In genomic region chr5:93674138-93674537, GRCh38 we compare ENCODE assay signal across 20 cellular contexts.
DNase-seq lines count a peak whose midpoint lies in the region; ATAC-seq and TF ChIP-seq lines count a peak whose summit lies in the region.
"Had no signal": no experiment of that assay in that cellular context is flagged by ENCODE, and none has a peak within 500 bp of the region (broad histone marks: within the 10 kb centered on the region; RNA-seq: fewer than 3 reads in every experiment).

No MANE protein-coding gene starts in this region.

- H2BK5ac ChIP-seq in mesenchymal stem cell (ENCODE audit: low read depth, low read length, poor library complexity, severe bottlenecking), result no peak overlapping the region

- TF ChIP-seq CTCF in BE2C (IDR thresholded peaks at IDR 0.05; ENCODE audit: low read depth, low read length) (no peak), body of pancreas (IDR thresholded peaks at IDR 0.05) (no peak), upper lobe of left lung (IDR thresholded peaks at IDR 0.05) (no peak)

- H2AK5ac ChIP-seq in mesenchymal stem cell (ENCODE audit: low read length, severe bottlenecking), result peak overlapping the region; percentile 23

- H3K14ac ChIP-seq in mesenchymal stem cell (ENCODE audit: low read length in 2 of 2), result no peak overlapping the region

- H3K27me3 Mint-ChIP-seq in effector memory CD8-positive, alpha-beta T cell, result no peaks in the 10 kb centered on the region
- H3K27me3 Mint-ChIP-seq: activated naive CD8-positive, alpha-beta T cell; naive thymus-derived CD8-positive, alpha-beta T cell had no signal

- H2AFZ ChIP-seq in mesenchymal stem cell (ENCODE audit: low read depth, low read length), result no peak overlapping the region
- H2AFZ ChIP-seq: GM23338 had no signal

- intact Hi-C loops in body of pancreas (cut with DNase I), result no loop called here

- peaks cover 3% of the 10 kb centered on the region for H3K36me3 Mint-ChIP-seq in effector memory CD8-positive, alpha-beta T cell (ENCODE audit: insufficient read depth)

- H3K9me3 ChIP-seq in BE2C, result peaks cover 2% of the 10 kb centered on the region; the same call in 1 of the 2 replicates
- H3K9me3 ChIP-seq in body of pancreas, result no peaks in the 10 kb centered on the region
- H3K9me3 ChIP-seq in mesenchymal stem cell (ENCODE audit: control insufficient read depth, low read length), result no peaks in the 10 kb centered on the region
- H3K9me3 ChIP-seq in upper lobe of left lung, result no peaks in the 10 kb centered on the region
- H3K9me3 ChIP-seq: colonic mucosa had no signal

- H3K4me3 ChIP-seq in BE2C (ENCODE audit: low read depth, low read length) (no peak overlapping the region), body of pancreas (no peak overlapping the region), mesenchymal stem cell (ENCODE audit: insufficient read depth in 1 of 2, low read depth in 1 of 2, low read length in 2 of 2) (no peak overlapping the region), upper lobe of left lung (no peak overlapping the region)
- H3K4me3 ChIP-seq: colonic mucosa, GM23338 had no signal

- no peak overlapping the region for H2BK12ac ChIP-seq in mesenchymal stem cell (ENCODE audit: low read length in 2 of 2)

- no peak overlapping the region for H3K18ac ChIP-seq in mesenchymal stem cell (ENCODE audit: low read depth in 1 of 2, low read length in 2 of 2)

- no peaks in the 10 kb centered on the region for H3K9me3 Mint-ChIP-seq in effector memory CD8-positive, alpha-beta T cell
- H3K9me3 Mint-ChIP-seq: activated T-cell treated with anti-CD3 and anti-CD28 coated beads, Interleukin-2, amount 50 U/mL, for 4 hours; GM23338; naive thymus-derived CD8-positive, alpha-beta T cell had no signal

- no peak overlapping the region for H3K4me3 Mint-ChIP-seq in effector memory CD8-positive, alpha-beta T cell
- H3K4me3 Mint-ChIP-seq: activated CD8-positive, alpha-beta T cell treated with anti-CD3 and anti-CD28 coated beads, Interleukin-2, amount 10 ng/mL, durations not matched to agents 7 days and 5 days; activated naive CD8-positive, alpha-beta T cell; activated T-cell treated with anti-CD3 and anti-CD28 coated beads, Interleukin-2, amount 50 U/mL, for 4 hours; CD14-positive monocyte; GM23338; naive thymus-derived CD8-positive, alpha-beta T cell had no signal

- WGBS in body of pancreas, 2 donors, result 10 to 24% methylated on average over 5 of the region's 5 CpGs
- WGBS in mesenchymal stem cell, result 83% methylated on average over 3 of the region's 5 CpGs
- 71 to 74% methylated on average over 5 of the region's 5 CpGs for WGBS in upper lobe of left lung, 2 donors

- no peak overlapping the region for H3K9ac ChIP-seq in mesenchymal stem cell (ENCODE audit: low read length)

- H3K4ac ChIP-seq in mesenchymal stem cell (ENCODE audit: low read depth in 1 of 2, low read length in 2 of 2), result no peak overlapping the region

- DNase-seq in BE2C, result peak; percentile 8
- DNase-seq in NCI-H69 (lab: John Stamatoyannopoulos, UW), result peak; percentile 82
- peak in 2 of 4 donors; percentile 9 to 10 for DNase-seq in body of pancreas
- DNase-seq in mesenchymal stem cell, result no peak
- DNase-seq in NCI-H1694 treated with DMSO at 0.1 percent for 48 hours (lab: John Stamatoyannopoulos, UW), result no peak
- no peak for DNase-seq in effector memory CD8-positive, alpha-beta T cell
- no peak for DNase-seq in NCI-H446 treated with DMSO at 0.1 percent for 48 hours (lab: John Stamatoyannopoulos, UW)
- no peak for DNase-seq in upper lobe of left lung
- DNase-seq: activated CD8-positive, alpha-beta T cell treated with anti-CD3 and anti-CD28 coated beads, Interleukin-2, amount 10 ng/mL, durations not matched to agents 7 days and 5 days; activated T-cell treated with anti-CD3 and anti-CD28 coated beads, Interleukin-2, amount 50 U/mL, for 4 hours; colonic mucosa; DMS153; GF-D8; hypothalamus; naive thymus-derived CD8-positive, alpha-beta T cell; NCI-H2171; T-helper 2 cell had no signal

- H3K23ac ChIP-seq in mesenchymal stem cell (ENCODE audit: low read length in 2 of 2), result no peak overlapping the region

- TF ChIP-seq POLR2A in body of pancreas (IDR thresholded peaks at IDR 0.05) (no peak), upper lobe of left lung (IDR thresholded peaks at IDR 0.05) (no peak)

- no peak overlapping the region for H4K8ac ChIP-seq in mesenchymal stem cell (ENCODE audit: low read length)

- H2BK120ac ChIP-seq in mesenchymal stem cell (ENCODE audit: low read depth, low read length), result no peak overlapping the region

- no peaks in the 10 kb centered on the region for H3K79me1 ChIP-seq in mesenchymal stem cell (replicated peaks; ENCODE audit: low read length, poor library complexity, severe bottlenecking)

- no peak overlapping the region for H2BK15ac ChIP-seq in mesenchymal stem cell (ENCODE audit: low read depth, poor library complexity, severe bottlenecking)

- H3K27ac Mint-ChIP-seq in effector memory CD8-positive, alpha-beta T cell, result no peak overlapping the region
- H3K27ac Mint-ChIP-seq: activated CD8-positive, alpha-beta T cell treated with anti-CD3 and anti-CD28 coated beads, Interleukin-2, amount 10 ng/mL, durations not matched to agents 7 days and 5 days; activated naive CD8-positive, alpha-beta T cell; CD14-positive monocyte; GM23338; naive thymus-derived CD8-positive, alpha-beta T cell had no signal

- no peak overlapping the region for H4K91ac ChIP-seq in mesenchymal stem cell (ENCODE audit: low read length)

- H3K4me1 ChIP-seq in BE2C (peaks cover 19% of the 10 kb centered on the region), body of pancreas (peaks cover 46% of the 10 kb centered on the region), mesenchymal stem cell (ENCODE audit: control insufficient read depth, insufficient read depth, low read depth, low read length) (peaks cover 4% of the 10 kb centered on the region), upper lobe of left lung (peaks cover 0 to 11% (median 6%) of the 10 kb centered on the region in 4 donors)
- H3K4me1 ChIP-seq: colonic mucosa had no signal

- H3K27me3 ChIP-seq in BE2C, result no peaks in the 10 kb centered on the region
- no peaks in the 10 kb centered on the region for H3K27me3 ChIP-seq in body of pancreas
- no peaks in the 10 kb centered on the region for H3K27me3 ChIP-seq in mesenchymal stem cell (ENCODE audit: control insufficient read depth in 1 of 2, insufficient read depth in 1 of 2, low read length in 2 of 2)
- H3K27me3 ChIP-seq in upper lobe of left lung, result no peaks in the 10 kb centered on the region
- H3K27me3 ChIP-seq: colonic mucosa had no signal

- no peak overlapping the region for H3K4me2 ChIP-seq in mesenchymal stem cell (ENCODE audit: low read length, poor library complexity, severe bottlenecking)
- H3K4me2 ChIP-seq: GM23338 had no signal

- ATAC-seq in body of pancreas, result peak; percentile 48
- ATAC-seq in effector memory CD8-positive, alpha-beta T cell (replicated peaks), result no peak
- no peak for ATAC-seq in upper lobe of left lung (ENCODE audit: low FRiP score in 2 of 2)
- ATAC-seq: activated CD8-positive, alpha-beta T cell treated with anti-CD3 and anti-CD28 coated beads, Interleukin-2, amount 10 ng/mL, durations not matched to agents 7 days and 5 days; activated T-cell treated with anti-CD3 and anti-CD28 coated beads, Interleukin-2, amount 50 U/mL, for 4 hours; GM23338; naive thymus-derived CD8-positive, alpha-beta T cell had no signal

- no peak overlapping the region for H3K27ac ChIP-seq in body of pancreas
- no peak overlapping the region for H3K27ac ChIP-seq in mesenchymal stem cell (ENCODE audit: low read length, poor library complexity, severe bottlenecking)
- H3K27ac ChIP-seq in upper lobe of left lung, result no peak overlapping the region
- H3K27ac ChIP-seq: colonic mucosa had no signal

- H3K36me3 ChIP-seq in BE2C (no peaks in the 10 kb centered on the region), body of pancreas (replicated peaks in 1 of 2; ENCODE audit: insufficient read depth in 1 of 2, low read depth in 2 of 2) (no peaks in the 10 kb centered on the region), mesenchymal stem cell (ENCODE audit: control insufficient read depth in 1 of 2, insufficient read depth in 2 of 2, low read depth in 1 of 2, low read length in 2 of 2) (no peaks in the 10 kb centered on the region), upper lobe of left lung (no peaks in the 10 kb centered on the region)
- H3K36me3 ChIP-seq: colonic mucosa had no signal

- H3K4me1 Mint-ChIP-seq in effector memory CD8-positive, alpha-beta T cell (ENCODE audit: low read depth in 2 of 2), result peaks cover 0 to 10% of the 10 kb centered on the region in 2 donors
- H3K4me1 Mint-ChIP-seq: CD14-positive monocyte had no signal

- no peak for TF ChIP-seq EP300 in upper lobe of left lung (IDR thresholded peaks at IDR 0.05)

Comparison
In these comparisons a context has a peak if more than half of its experiments do, and no peak if none do; other contexts are left out.
1. DNase-seq: peak in BE2C (single experiment) and NCI-H69 (single experiment); none in mesenchymal stem cell (single experiment), NCI-H1694 treated with DMSO at 0.1 percent for 48 hours (single experiment), effector memory CD8-positive, alpha-beta T cell (0 of 3), NCI-H446 treated with DMSO at 0.1 percent for 48 hours (single experiment) and upper lobe of left lung (0 of 2).